In genomic region chr6:159977242-159978214, GRCh38 we compare ENCODE assay signal across 10 cellular contexts. TPM values are rescaled to one million over a fixed set of nuclear protein-coding genes. Genes with fewer than 3 reads are reported as not detected.
DNase-seq lines count a peak whose midpoint lies in the region; ATAC-seq and TF ChIP-seq lines count a peak whose summit lies in the region.
"Had no signal": no experiment of that assay in that cellular context is flagged by ENCODE, and none has a peak within 500 bp of the region (broad histone marks: within the 10 kb centered on the region; RNA-seq: fewer than 3 reads in every experiment).

No MANE protein-coding gene starts in this region.

- H3K4me1 Mint-ChIP-seq in activated CD4-positive, alpha-beta memory T cell treated with anti-CD3 and anti-CD28 coated beads, Interleukin-2, amount 10 ng/mL, durations not matched to agents 7 days and 5 days = peaks cover 95% of the 10 kb centered on the region
- H3K4me1 Mint-ChIP-seq in glutamatergic neuron (ENCODE audit: low read depth, unreplicated experiment) = peaks cover 47% of the 10 kb centered on the region

- H3K4me3 Mint-ChIP-seq in activated CD4-positive, alpha-beta memory T cell treated with anti-CD3 and anti-CD28 coated beads, Interleukin-2, amount 10 ng/mL, durations not matched to agents 7 days and 5 days = peak overlapping the region; percentile 69
- H3K4me3 Mint-ChIP-seq in glutamatergic neuron (ENCODE audit: unreplicated experiment) = no peak overlapping the region
- H3K4me3 Mint-ChIP-seq: neural crest cell had no signal

- no peaks in the 10 kb centered on the region for H3K27me3 Mint-ChIP-seq in activated CD4-positive, alpha-beta memory T cell treated with anti-CD3 and anti-CD28 coated beads, Interleukin-2, amount 10 ng/mL, durations not matched to agents 7 days and 5 days
- peaks cover 2% of the 10 kb centered on the region for H3K27me3 Mint-ChIP-seq in glutamatergic neuron (ENCODE audit: unreplicated experiment)

- peak overlapping the region; percentile 95 for H3K27ac Mint-ChIP-seq in activated CD4-positive, alpha-beta memory T cell treated with anti-CD3 and anti-CD28 coated beads, Interleukin-2, amount 10 ng/mL, durations not matched to agents 7 days and 5 days
- peak overlapping the region; percentile 52 for H3K27ac Mint-ChIP-seq in glutamatergic neuron (ENCODE audit: unreplicated experiment)

- peak overlapping the region; percentile 31; the same call in 1 of the 2 replicates for H3K4me3 ChIP-seq in GM08714 (ENCODE audit: low read length)

- ATAC-seq in HG02981 (IDR thresholded peaks at IDR 0.05; ENCODE audit: unreplicated experiment) = no peak
- ATAC-seq in HG02885 (IDR thresholded peaks at IDR 0.05; ENCODE audit: poor library complexity, unreplicated experiment) = no peak

- no peak for TF ChIP-seq CTCF in glutamatergic neuron (IDR thresholded peaks at IDR 0.05; ENCODE audit: partially characterized antibody, unreplicated experiment)

- no peak for DNase-seq in activated CD4-positive, alpha-beta memory T cell treated with anti-CD3 and anti-CD28 coated beads, Interleukin-2, amount 10 ng/mL, durations not matched to agents 7 days and 5 days
- no peak for DNase-seq in glutamatergic neuron
- DNase-seq in renal cortical epithelial cell (ENCODE audit: low read depth) = peak; percentile 66
- no peak for DNase-seq in NOMO-1 (lab: John Stamatoyannopoulos, UW; ENCODE audit: unreplicated experiment in 2 of 2)
- DNase-seq in COLO829 (ENCODE audit: low spot score) = no peak
- DNase-seq: activated effector memory CD4-positive, alpha-beta T cell treated with Interleukin-2 at 50 U/mL for 16 hours had no signal

- CTCF ChIA-PET in activated CD4-positive, alpha-beta memory T cell treated with anti-CD3 and anti-CD28 coated beads, Interleukin-2, amount 10 ng/mL, durations not matched to agents 7 days and 5 days (lab: Charles Lee) = no interaction called here

- H3K9me3 Mint-ChIP-seq in activated CD4-positive, alpha-beta memory T cell treated with anti-CD3 and anti-CD28 coated beads, Interleukin-2, amount 10 ng/mL, durations not matched to agents 7 days and 5 days = no peaks in the 10 kb centered on the region
- H3K9me3 Mint-ChIP-seq in glutamatergic neuron (ENCODE audit: unreplicated experiment) = peaks cover 4% of the 10 kb centered on the region
- H3K9me3 Mint-ChIP-seq: neural crest cell had no signal

- POLR2A ChIA-PET in activated CD4-positive, alpha-beta memory T cell treated with anti-CD3 and anti-CD28 coated beads, Interleukin-2, amount 10 ng/mL, durations not matched to agents 7 days and 5 days (lab: Charles Lee) = interaction anchor here (1.9 to 7.2 kb wide), 6 partner anchors 6 to 251 kb away, joined by 8 to 89 read pairs (median 12); partner anchors contain the start of genes IGF2R, MRPL18, TCP1 and WTAP

- H3K36me3 Mint-ChIP-seq in activated CD4-positive, alpha-beta memory T cell treated with anti-CD3 and anti-CD28 coated beads, Interleukin-2, amount 10 ng/mL, durations not matched to agents 7 days and 5 days (ENCODE audit: low read depth) = peaks cover 10% of the 10 kb centered on the region
- H3K36me3 Mint-ChIP-seq in glutamatergic neuron (ENCODE audit: unreplicated experiment) = no peaks in the 10 kb centered on the region

RNA-seq across cellular contexts. Expression of gene IGF2R, which starts 8.6 kb away (rescaled TPM):
- total RNA-seq in activated CD4-positive, alpha-beta memory T cell treated with anti-CD3 and anti-CD28 coated beads, Interleukin-2, amount 10 ng/mL, durations not matched to agents 7 days and 5 days = 10 to 100 TPM; 66.9 to 70.9 TPM
- total RNA-seq in glutamatergic neuron (ENCODE audit: unreplicated experiment) = 105 TPM
- 147 and 267 TPM in 2 replicates for total RNA-seq in renal cortical epithelial cell
